ENCODE assay signal across 28 cellular contexts in genomic region chr13:91978571-91978970, GRCh38.
"Had no signal": no experiment of that assay in that cellular context is flagged by ENCODE, and none has a peak within 500 bp of the region (broad histone marks: within the 10 kb centered on the region; RNA-seq: fewer than 3 reads in every experiment).

No MANE protein-coding gene starts in this region.

- H3K27me3 ChIP-seq: ascending aorta, cardiac muscle cell had no signal

- H3K9me3 ChIP-seq: ascending aorta had no signal

- DNase-seq: activated B cell treated with CpG ODN at 0.5 μM for 24 hours; activated CD4-positive, alpha-beta memory T cell treated with anti-CD3 and anti-CD28 coated beads for 36 hours; activated CD4-positive, alpha-beta T cell treated with anti-CD3 and anti-CD28 coated beads for 4 hours; activated CD4-positive, alpha-beta T cell treated with anti-CD3 and anti-CD28 coated beads, Interleukin-2, amount 10 ng/mL, durations not matched to agents 24 days and 14 days; activated CD4-positive, alpha-beta T cell treated with anti-CD3 and anti-CD28 coated beads, Interleukin-2, amount 50 U/mL, for 1 hour; activated CD4-positive, alpha-beta T cell treated with anti-CD3 and anti-CD28 coated beads, Interleukin-2, amount 50 U/mL, for 4 hours; activated CD4-positive, CD25-positive, alpha-beta regulatory T cell treated with anti-CD3 and anti-CD28 coated beads, Interleukin-2, amount 50 U/mL, for 72 hours; activated CD8-positive, alpha-beta memory T cell treated with anti-CD3 and anti-CD28 coated beads, Interleukin-2, amount 10 ng/mL, durations not matched to agents 7 days and 5 days; activated CD8-positive, alpha-beta memory T cell treated with anti-CD3 and anti-CD28 coated beads, Interleukin-2, amount 50 U/mL, for 48 hours; activated CD8-positive, alpha-beta T cell treated with anti-CD3 and anti-CD28 coated beads for 36 hours; activated effector memory CD4-positive, alpha-beta T cell treated with Interleukin-2 at 50 U/mL for 16 hours; activated gamma-delta T cell; activated naive CD4-positive, alpha-beta T cell treated with anti-CD3 and anti-CD28 coated beads, Interleukin-2, amount 10 ng/mL, durations not matched to agents 7 days and 5 days; activated naive CD4-positive, alpha-beta T cell treated with Interleukin-2 at 50 U/mL for 16 hours; activated naive CD8-positive, alpha-beta T cell treated with anti-CD3 and anti-CD28 coated beads, Interleukin-2, amount 10 ng/mL, durations not matched to agents 7 days and 5 days; activated naive CD8-positive, alpha-beta T cell treated with anti-CD3 and anti-CD28 coated beads, Interleukin-2, amount 50 U/mL, for 24 hours; activated T-cell treated with anti-CD3 and anti-CD28 coated beads, Interleukin-2, amount 50 U/mL, for 24 hours; activated T-cell treated with anti-CD3 and anti-CD28 coated beads, Interleukin-2, amount 50 U/mL, for 48 hours; amygdala; anterior cingulate cortex; caudate nucleus; cerebellar nuclear complex; T-helper 1 cell; T-helper 2 cell; T-helper 9 cell had no signal

- H3K4me3 ChIP-seq: ascending aorta, cardiac muscle cell had no signal

- H3K36me3 ChIP-seq: ascending aorta, cardiac muscle cell had no signal

- H3K27ac ChIP-seq: ascending aorta, cardiac muscle cell, VCaP had no signal

- H3K4me1 ChIP-seq: ascending aorta had no signal
